Comparison of ENCODE assay signal across 9 cellular contexts in the genomic region with DNA sequence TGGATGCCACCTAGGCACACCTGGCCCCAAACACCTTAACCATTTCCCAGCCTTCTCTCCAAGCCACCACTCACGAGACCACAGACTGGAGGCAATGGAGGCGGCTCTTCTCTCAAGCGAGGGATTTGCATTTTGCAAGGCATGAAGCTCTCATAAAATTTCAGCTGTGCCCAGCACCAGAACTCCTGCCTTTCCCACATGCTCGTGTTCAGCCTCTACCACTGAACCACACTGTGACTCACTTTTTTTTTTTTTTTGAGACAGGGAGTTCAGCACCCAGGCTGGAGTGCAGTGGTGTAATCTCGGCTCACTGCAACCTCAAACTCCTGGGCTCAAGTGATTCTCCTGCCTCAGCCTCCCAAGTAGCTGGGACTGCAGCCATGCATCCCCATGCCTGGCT. TPM values are rescaled to one million over a fixed set of nuclear protein-coding genes. Genes with fewer than 3 reads are reported as not detected.
DNase-seq lines count a peak whose midpoint lies in the region; ATAC-seq and TF ChIP-seq lines count a peak whose summit lies in the region.
"Had no signal": no experiment of that assay in that cellular context is flagged by ENCODE, and none has a peak within 500 bp of the region (broad histone marks: within the 10 kb centered on the region; RNA-seq: fewer than 3 reads in every experiment).

No MANE protein-coding gene starts in this region.

- H3K14ac ChIP-seq in IMR-90 (replicated peaks; ENCODE audit: low read depth, low read length) (no peak overlapping the region), neuronal stem cell (ENCODE audit: low read length) (no peak overlapping the region)

- H4K8ac ChIP-seq in IMR-90 (ENCODE audit: low read depth in 2 of 2, low read length in 2 of 2), result no peak overlapping the region
- H4K8ac ChIP-seq in neuronal stem cell (ENCODE audit: low read depth, low read length), result no peak overlapping the region

- H3K9me3 Mint-ChIP-seq in MCF 10A (ENCODE audit: unreplicated experiment), result no peaks in the 10 kb centered on the region
- H3K9me3 Mint-ChIP-seq in osteocyte (ENCODE audit: unreplicated experiment), result no peaks in the 10 kb centered on the region
- H3K9me3 Mint-ChIP-seq: activated T-helper 2 cell treated with anti-CD3 and anti-CD28 coated beads, Interferon-gamma antibody, Interleukin-2, Interleukin-4, amounts not matched to agents 10 μg/mL and 5 μg/mL and 100 μg/mL, durations not matched to agents 14 hours and 24 hours and 36 hours; naive thymus-derived CD8-positive, alpha-beta T cell had no signal

- H4K20me1 ChIP-seq in IMR-90 (ENCODE audit: insufficient read depth, low read length), result no peaks in the 10 kb centered on the region

- H3K27ac ChIP-seq in IMR-90 (ENCODE audit: insufficient read depth, low read length), result no peak overlapping the region
- H3K27ac ChIP-seq in neuronal stem cell (replicated peaks; ENCODE audit: low read length), result no peak overlapping the region
- H3K27ac ChIP-seq: coronary artery had no signal

- H2AK5ac ChIP-seq in IMR-90 (ENCODE audit: low read depth, low read length) (no peak overlapping the region), neuronal stem cell (ENCODE audit: low read depth, low read length) (no peak overlapping the region)

- H4K91ac ChIP-seq in IMR-90 (ENCODE audit: insufficient read depth, low read depth, low read length), result no peak overlapping the region
- no peak overlapping the region for H4K91ac ChIP-seq in neuronal stem cell (ENCODE audit: low read depth, low read length, poor library complexity)

- no peak overlapping the region for H3K56ac ChIP-seq in IMR-90 (ENCODE audit: extremely low read depth, insufficient read depth, low read length)

- no peak overlapping the region for H3K4me3 Mint-ChIP-seq in MCF 10A (ENCODE audit: unreplicated experiment)
- no peak overlapping the region for H3K4me3 Mint-ChIP-seq in osteocyte (ENCODE audit: unreplicated experiment)

- H3K4me1 Mint-ChIP-seq in MCF 10A (ENCODE audit: insufficient read depth, unreplicated experiment) (peaks cover 7% of the 10 kb centered on the region), osteocyte (ENCODE audit: unreplicated experiment) (peaks cover 5% of the 10 kb centered on the region)

- H3K9me3 ChIP-seq in IMR-90 (ENCODE audit: control insufficient read depth, insufficient read depth, low read length), result no peaks in the 10 kb centered on the region
- H3K9me3 ChIP-seq in neuronal stem cell (replicated peaks in 1 of 2; ENCODE audit: control insufficient read depth in 2 of 2, insufficient read depth in 1 of 2, low read depth in 1 of 2, low read length in 2 of 2), result no peaks in the 10 kb centered on the region

- H3K9me1 ChIP-seq in IMR-90 (ENCODE audit: insufficient read depth, low read length), result no peaks in the 10 kb centered on the region

- H2BK5ac ChIP-seq in IMR-90 (ENCODE audit: low read depth, low read length, poor library complexity, severe bottlenecking) (no peak overlapping the region), neuronal stem cell (ENCODE audit: low read length) (no peak overlapping the region)

- WGBS in IMR-90 (ENCODE audit: extremely low coverage in 2 of 2, insufficient read length in 1 of 2), 2 experiments, result 75% methylated on average over 2 of the region's 5 CpGs; no CpG with 5 or more reads in 1 of the 2 experiments
- WGBS in neuronal stem cell (ENCODE audit: extremely low coverage in 2 of 2, insufficient read length in 2 of 2, insufficient replicate concordance in 1 of 2), 2 donors, result no CpG with 5 or more reads among the region's 5 CpGs

- TF ChIP-seq CTCF in IMR-90 (conservative IDR thresholded peaks at IDR 0.05; ENCODE audit: low read depth, low read length), result no peak
- TF ChIP-seq CTCF in MCF 10A (IDR thresholded peaks at IDR 0.05; ENCODE audit: unreplicated experiment), result no peak
- TF ChIP-seq CTCF in osteocyte (IDR thresholded peaks at IDR 0.05), result no peak

- POLR2A ChIA-PET in IMR-90 (lab: Charles Lee; ENCODE audit: unreplicated experiment) (no interaction called here), MCF 10A (lab: Yijun Ruan, JAX) (interaction anchor here (0.6 to 1.0 kb wide), 6 partner anchors 16 to 193 kb away, joined by 3 to 4 read pairs (median 4); partner anchors contain the start of gene PODNL1)

- H3K27ac Mint-ChIP-seq in MCF 10A (ENCODE audit: low read depth, unreplicated experiment), result no peak overlapping the region
- no peak overlapping the region for H3K27ac Mint-ChIP-seq in osteocyte (ENCODE audit: unreplicated experiment)
- H3K27ac Mint-ChIP-seq: activated T-helper 2 cell treated with anti-CD3 and anti-CD28 coated beads, Interferon-gamma antibody, Interleukin-2, Interleukin-4, amounts not matched to agents 10 μg/mL and 5 μg/mL and 100 μg/mL, durations not matched to agents 14 hours and 24 hours and 36 hours had no signal

- H2BK120ac ChIP-seq in IMR-90 (ENCODE audit: low read depth, low read length) (no peak overlapping the region), neuronal stem cell (ENCODE audit: low read depth, low read length) (no peak overlapping the region)

- in situ Hi-C loops in IMR-90 (cut with MboI; ENCODE audit: low sequenced_read_pairs), result loop anchor here (10.0 to 25.0 kb wide), 2 partner anchors 450 to 587 kb away; partner anchors contain the start of gene PTGER1

- TF ChIP-seq POLR2A in IMR-90 (IDR thresholded peaks at IDR 0.05; ENCODE audit: low read depth, low read length), result no peak

- dilution Hi-C loops in IMR-90 (cut with HindIII; ENCODE audit: low sequenced_read_pairs, unreplicated experiment), result no loop called here

- no peak overlapping the region for H3K4ac ChIP-seq in IMR-90 (ENCODE audit: low read depth, low read length)
- no peak overlapping the region for H3K4ac ChIP-seq in neuronal stem cell (ENCODE audit: low read length)

- intact Hi-C loops in IMR-90 (cut with micrococcal nuclease) (loop anchor here (10.0 kb wide), 1 partner anchor 597 kb away; no protein-coding TSS in a partner anchor), MCF 10A (cut with micrococcal nuclease) (no loop called here), Right ventricle myocardium inferior (cut with DNase I) (no loop called here)

- BruUV-seq in IMR-90 (replicated peaks; lab: Mats Ljungman, UMichigan) (no TSS peak), MCF 10A (replicated peaks; lab: Mats Ljungman, UMichigan) (no TSS peak)

- H3K4me3 ChIP-seq in IMR-90 (ENCODE audit: insufficient read depth, low read depth, low read length) (no peak overlapping the region), neuronal stem cell (ENCODE audit: low read length in 2 of 2) (no peak overlapping the region)
- H3K4me3 ChIP-seq: coronary artery had no signal

- no peaks in the 10 kb centered on the region for H3K36me3 Mint-ChIP-seq in MCF 10A (ENCODE audit: insufficient read depth, unreplicated experiment)
- no peaks in the 10 kb centered on the region for H3K36me3 Mint-ChIP-seq in osteocyte (ENCODE audit: unreplicated experiment)
- H3K36me3 Mint-ChIP-seq: naive thymus-derived CD8-positive, alpha-beta T cell had no signal

- H3K79me1 ChIP-seq in IMR-90 (ENCODE audit: low read depth in 1 of 2, low read length in 2 of 2) (no peaks in the 10 kb centered on the region), neuronal stem cell (ENCODE audit: low read depth, low read length) (no peaks in the 10 kb centered on the region)

- H3K4me1 ChIP-seq in IMR-90 (ENCODE audit: control insufficient read depth, insufficient read depth, low read length), result no peaks in the 10 kb centered on the region
- H3K4me1 ChIP-seq in neuronal stem cell (ENCODE audit: control insufficient read depth in 2 of 2, insufficient read depth in 1 of 2, low read depth in 1 of 2, low read length in 2 of 2), result peaks cover 1 to 2% of the 10 kb centered on the region in 2 donors

- ATAC-seq in IMR-90 (ENCODE audit: low read depth), result 0 out of 2 replicates have a peak, but pooled peaks have one; percentile 11
- ATAC-seq in Right ventricle myocardium inferior, result no peak
- no peak for ATAC-seq in HG03039 (IDR thresholded peaks at IDR 0.05; ENCODE audit: unreplicated experiment)
- ATAC-seq: naive thymus-derived CD8-positive, alpha-beta T cell had no signal

- no peak overlapping the region for H2AK9ac ChIP-seq in IMR-90 (replicated peaks; ENCODE audit: low read depth, low read length, poor library complexity)

- peak; percentile 15 for DNase-seq in IMR-90
- peak; percentile 38 for DNase-seq in MCF 10A (ENCODE audit: unreplicated experiment)
- no peak for DNase-seq in neuronal stem cell (ENCODE audit: low spot score)
- DNase-seq in Right ventricle myocardium inferior (ENCODE audit: missing footprints), result no peak
- no peak for DNase-seq in osteocyte (ENCODE audit: extremely low spot score, unreplicated experiment)

- no peak overlapping the region for H4K5ac ChIP-seq in IMR-90 (ENCODE audit: low read depth, low read length)

- H2AFZ ChIP-seq in IMR-90 (replicated peaks; ENCODE audit: low read length, poor library complexity) (no peak overlapping the region), neuronal stem cell (ENCODE audit: low read length) (no peak overlapping the region)

- H2BK12ac ChIP-seq in neuronal stem cell (ENCODE audit: low read length), result no peak overlapping the region

- no peaks in the 10 kb centered on the region for H3K36me3 ChIP-seq in IMR-90 (ENCODE audit: control insufficient read depth, insufficient read depth, low read length)
- H3K36me3 ChIP-seq in neuronal stem cell (replicated peaks in 1 of 2; ENCODE audit: control insufficient read depth in 2 of 2, insufficient read depth in 2 of 2, low read length in 2 of 2), result no peaks in the 10 kb centered on the region

- H2BK15ac ChIP-seq in IMR-90 (ENCODE audit: low read depth, low read length) (no peak overlapping the region), neuronal stem cell (ENCODE audit: low read length) (no peak overlapping the region)

- no peak overlapping the region for H2BK20ac ChIP-seq in IMR-90 (ENCODE audit: low read depth, low read length)

- no peak for TF ChIP-seq RAD21 in IMR-90 (IDR thresholded peaks at IDR 0.05; ENCODE audit: low read length)

- H3K23ac ChIP-seq in IMR-90 (ENCODE audit: low read depth, low read length), result no peak overlapping the region
- H3K23ac ChIP-seq in neuronal stem cell (ENCODE audit: low read depth, low read length, poor library complexity), result no peak overlapping the region

- H3K18ac ChIP-seq in IMR-90 (ENCODE audit: low read depth, low read length), result no peak overlapping the region
- no peak overlapping the region for H3K18ac ChIP-seq in neuronal stem cell (ENCODE audit: low read length)

- H3K27me3 Mint-ChIP-seq in MCF 10A (ENCODE audit: insufficient read depth, unreplicated experiment) (no peaks in the 10 kb centered on the region), osteocyte (ENCODE audit: unreplicated experiment) (no peaks in the 10 kb centered on the region)
- H3K27me3 Mint-ChIP-seq: naive thymus-derived CD8-positive, alpha-beta T cell had no signal

- H3K27me3 ChIP-seq in IMR-90 (ENCODE audit: control insufficient read depth, insufficient read depth, low read length) (peaks cover 2% of the 10 kb centered on the region; the same call in 1 of the 2 replicates), neuronal stem cell (ENCODE audit: control insufficient read depth in 3 of 3, insufficient read depth in 3 of 3, low read depth in 1 of 3, low read length in 3 of 3) (no peaks in the 10 kb centered on the region)

- CTCF ChIA-PET in IMR-90 (lab: Yijun Ruan, JAX) (no interaction called here), MCF 10A (lab: Yijun Ruan, JAX) (interaction anchor here (0.6 to 1.7 kb wide), 9 partner anchors 21 to 509 kb away, joined by 3 to 5 read pairs (median 3); partner anchors contain the start of gene IL27RA)

- H3K9ac ChIP-seq in IMR-90 (ENCODE audit: low read depth, low read length), result no peak overlapping the region
- H3K9ac ChIP-seq in neuronal stem cell (ENCODE audit: low read depth, low read length, poor library complexity), result peak overlapping the region; percentile 24

- H3K4me2 ChIP-seq in IMR-90 (ENCODE audit: low read depth, low read length), result no peak overlapping the region
- H3K4me2 ChIP-seq in neuronal stem cell (ENCODE audit: insufficient read depth, low read length, poor library complexity, severe bottlenecking), result no peak overlapping the region

RNA-seq across cellular contexts. Expression of gene NANOS3, which starts 10.6 kb away (rescaled TPM):
- total RNA-seq in IMR-90 (2012; rRNA removed) (not detected in 2 replicates), MCF 10A (2022) (not detected in 2 replicates), Right ventricle myocardium inferior (0.68 TPM), osteocyte (1.1 and 3.5 TPM in 2 replicates)
- 0.63 and 0.85 TPM in 2 replicates for polyA plus RNA-seq in IMR-90 (2012; rRNA removed)
- polyA plus RNA-seq in IMR-90 (2012; cell fraction: cytosol; rRNA removed), result 0.36 and 0.53 TPM in 2 replicates
- 2.2 and 3.8 TPM in 2 replicates for polyA plus RNA-seq in IMR-90 (2012; cell fraction: nucleus; rRNA removed; ENCODE audit: low replicate concordance)
- polyA plus RNA-seq in neuronal stem cell (2013, experiment 1 of 2), result 0.08 TPM
- not detected for polyA plus RNA-seq in neuronal stem cell (2013, experiment 2 of 2)
- total RNA-seq: naive thymus-derived CD8-positive, alpha-beta T cell had no signal
- polyA plus RNA-seq: naive thymus-derived CD8-positive, alpha-beta T cell had no signal

RNA-seq across cellular contexts. Expression of gene BRME1, which starts 18.4 kb away (rescaled TPM):
- total RNA-seq in IMR-90 (2012; rRNA removed) (0.18 and 0.28 TPM in 2 replicates), MCF 10A (2022) (0.75 and 1.8 TPM in 2 replicates), Right ventricle myocardium inferior (0.76 TPM), osteocyte (3.7 and 4.1 TPM in 2 replicates)
- polyA plus RNA-seq in IMR-90 (2012; rRNA removed), result 0.38 and 0.56 TPM in 2 replicates
- 0.03 and 0.48 TPM in 2 replicates for polyA plus RNA-seq in IMR-90 (2012; cell fraction: cytosol; rRNA removed)
- polyA plus RNA-seq in IMR-90 (2012; cell fraction: nucleus; rRNA removed; ENCODE audit: low replicate concordance), result 0.92 and 1.6 TPM in 2 replicates
- polyA plus RNA-seq in neuronal stem cell (2013, experiment 1 of 2), result 1.8 TPM
- polyA plus RNA-seq in neuronal stem cell (2013, experiment 2 of 2), result 2.1 TPM

RNA-seq across cellular contexts. Expression of gene CC2D1A, which starts 18.5 kb away (rescaled TPM):
- total RNA-seq in IMR-90 (2012; rRNA removed) (3.9 and 4.1 TPM in 2 replicates), MCF 10A (2022) (36.7 and 37.1 TPM in 2 replicates), Right ventricle myocardium inferior (18.7 TPM), osteocyte (44.3 and 51.3 TPM in 2 replicates)
- polyA plus RNA-seq in IMR-90 (2012; rRNA removed), result 12.4 and 14.7 TPM in 2 replicates
- 13.0 and 18.1 TPM in 2 replicates for polyA plus RNA-seq in IMR-90 (2012; cell fraction: cytosol; rRNA removed)
- polyA plus RNA-seq in IMR-90 (2012; cell fraction: nucleus; rRNA removed; ENCODE audit: low replicate concordance), result 70.8 and 113 TPM in 2 replicates
- polyA plus RNA-seq in neuronal stem cell (2013, experiment 1 of 2), result 19.7 TPM
- 18.7 TPM for polyA plus RNA-seq in neuronal stem cell (2013, experiment 2 of 2)

RNA-seq across cellular contexts. Expression of gene PODNL1, which starts 50.7 kb away (rescaled TPM):
- total RNA-seq in IMR-90 (2012; rRNA removed) (under 0.01 TPM in 2 replicates), MCF 10A (2022) (0.25 and 0.51 TPM in 2 replicates), Right ventricle myocardium inferior (2.5 TPM), osteocyte (2.3 and 2.4 TPM in 2 replicates)
- 2.3 and 2.4 TPM in 2 replicates for polyA plus RNA-seq in IMR-90 (2012; rRNA removed)
- polyA plus RNA-seq in IMR-90 (2012; cell fraction: cytosol; rRNA removed), result 4.0 and 5.7 TPM in 2 replicates
- 2.6 and 6.9 TPM in 2 replicates for polyA plus RNA-seq in IMR-90 (2012; cell fraction: nucleus; rRNA removed; ENCODE audit: low replicate concordance)
- 2.8 TPM for polyA plus RNA-seq in neuronal stem cell (2013, experiment 1 of 2)
- polyA plus RNA-seq in neuronal stem cell (2013, experiment 2 of 2), result 2.8 TPM
- total RNA-seq: naive thymus-derived CD8-positive, alpha-beta T cell had no signal
- polyA plus RNA-seq: naive thymus-derived CD8-positive, alpha-beta T cell had no signal

Comparison
In these comparisons a context has a peak if more than half of its experiments do, and no peak if none do; other contexts are left out.
1. DNase-seq: peak in IMR-90 (single experiment) and MCF 10A (single experiment); none in neuronal stem cell (single experiment), Right ventricle myocardium inferior (single experiment) and osteocyte (single experiment).